ENCODE assay signal across 20 cellular contexts in the genomic region with DNA sequence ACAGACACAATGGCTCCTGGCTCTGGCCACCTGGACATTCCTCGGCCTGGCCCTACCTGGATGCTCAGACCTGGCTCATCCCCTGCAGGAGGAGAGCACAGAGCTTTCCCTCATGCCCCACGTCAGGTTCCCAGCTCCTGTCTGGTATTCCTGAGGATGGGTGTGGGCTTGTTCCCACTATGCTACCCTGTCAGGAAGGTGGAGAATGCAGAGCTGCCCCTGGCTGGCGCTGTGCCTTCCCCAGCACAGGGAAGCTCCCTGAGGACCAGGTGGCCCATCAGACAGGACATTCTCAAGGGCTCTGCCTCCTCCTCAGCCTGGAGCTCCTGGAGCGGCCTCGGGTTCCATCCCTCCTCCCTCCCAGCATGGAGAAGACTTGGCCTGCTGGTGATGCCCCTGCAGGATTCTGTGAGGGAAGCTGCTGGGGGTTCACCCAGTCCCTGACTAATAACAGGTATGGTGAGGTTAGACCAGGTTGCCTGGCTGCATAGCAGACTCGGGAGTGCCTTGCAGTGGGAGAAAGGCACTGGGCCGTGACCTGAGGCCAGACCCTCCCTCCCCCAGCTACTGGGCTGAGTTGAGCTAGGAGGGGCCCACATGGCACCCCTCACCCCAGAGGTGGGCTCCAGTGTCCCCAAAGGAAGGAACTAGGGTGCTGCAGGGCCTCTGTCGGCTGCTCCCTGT.
DNase-seq lines count a peak whose midpoint lies in the region; ATAC-seq and TF ChIP-seq lines count a peak whose summit lies in the region.
"Had no signal": no experiment of that assay in that cellular context is flagged by ENCODE, and none has a peak within 500 bp of the region (broad histone marks: within the 10 kb centered on the region; RNA-seq: fewer than 3 reads in every experiment).

No MANE protein-coding gene starts in this region.

- H3K4me1 Mint-ChIP-seq in HFFc6 (ENCODE audit: low read depth), result peaks cover 8% of the 10 kb centered on the region
- H3K4me1 Mint-ChIP-seq: CD14-positive monocyte had no signal

- H3K27ac Mint-ChIP-seq in HFFc6, result no peak overlapping the region
- H3K27ac Mint-ChIP-seq: CD14-positive monocyte had no signal

- no peak overlapping the region for H3K4me3 ChIP-seq in RWPE2 (ENCODE audit: severe bottlenecking)
- no peak overlapping the region for H3K4me3 ChIP-seq in upper lobe of right lung
- H3K4me3 ChIP-seq: HAP-1, MG63, Peyer's patch, SK-N-MC had no signal

- H3K9me3 ChIP-seq in RWPE2 (ENCODE audit: severe bottlenecking) (no peaks in the 10 kb centered on the region), upper lobe of right lung (no peaks in the 10 kb centered on the region)
- H3K9me3 ChIP-seq: HAP-1, MG63 had no signal

- H3K4me1 ChIP-seq in RWPE2 (ENCODE audit: insufficient read depth, poor library complexity, severe bottlenecking) (peaks cover 6% of the 10 kb centered on the region), foreskin keratinocyte (no peaks in the 10 kb centered on the region), upper lobe of right lung (no peaks in the 10 kb centered on the region)
- H3K4me1 ChIP-seq: Peyer's patch had no signal

- no peaks in the 10 kb centered on the region for H3K36me3 Mint-ChIP-seq in HFFc6 (ENCODE audit: low read depth)
- H3K36me3 Mint-ChIP-seq: CD14-positive monocyte had no signal

- H3K27me3 ChIP-seq in RWPE2 (ENCODE audit: insufficient read depth, poor library complexity, severe bottlenecking), result no peaks in the 10 kb centered on the region
- no peaks in the 10 kb centered on the region for H3K27me3 ChIP-seq in foreskin keratinocyte
- H3K27me3 ChIP-seq in upper lobe of right lung, result no peaks in the 10 kb centered on the region
- H3K27me3 ChIP-seq: MG63, Peyer's patch had no signal

- no peak overlapping the region for H3K27ac ChIP-seq in RWPE2 (ENCODE audit: poor library complexity, severe bottlenecking)
- no peak overlapping the region for H3K27ac ChIP-seq in foreskin keratinocyte
- H3K27ac ChIP-seq in upper lobe of right lung, result no peak overlapping the region
- no peak overlapping the region for H3K27ac ChIP-seq in substantia nigra (ENCODE audit: low read depth, low read length, poor library complexity, severe bottlenecking)
- H3K27ac ChIP-seq: 22Rv1, Peyer's patch, SK-N-MC had no signal

- H3K9me3 Mint-ChIP-seq in HFFc6, result no peaks in the 10 kb centered on the region

- H3K27me3 Mint-ChIP-seq in HFFc6 (ENCODE audit: insufficient read depth), result peaks cover 44% of the 10 kb centered on the region

- TF ChIP-seq CTCF in RWPE2 (IDR thresholded peaks at IDR 0.05; ENCODE audit: poor library complexity, severe bottlenecking), result no peak
- no peak for TF ChIP-seq CTCF in foreskin keratinocyte (conservative IDR thresholded peaks at IDR 0.05)
- TF ChIP-seq CTCF in upper lobe of right lung (IDR thresholded peaks at IDR 0.05), result no peak
- TF ChIP-seq CTCF in HFFc6 (IDR thresholded peaks at IDR 0.05), result no peak

- intact Hi-C loops in upper lobe of right lung (cut with DNase I), result no loop called here

- no peak overlapping the region for H3K4me3 Mint-ChIP-seq in HFFc6
- H3K4me3 Mint-ChIP-seq: CD14-positive monocyte had no signal

- no peaks in the 10 kb centered on the region for H3K36me3 ChIP-seq in RWPE2 (ENCODE audit: low read depth)
- no peaks in the 10 kb centered on the region for H3K36me3 ChIP-seq in upper lobe of right lung
- H3K36me3 ChIP-seq: HAP-1, MG63, Peyer's patch had no signal

- DNase-seq in activated effector memory CD4-positive, alpha-beta T cell treated with anti-CD3 and anti-CD28 coated beads, Interleukin-2, amount 50 U/mL, for 16 hours, result peak; percentile 44
- no peak for DNase-seq in activated effector memory CD4-positive, alpha-beta T cell treated with Interleukin-2 at 50 U/mL for 16 hours
- DNase-seq in RWPE2 (ENCODE audit: low spot score) (no peak), foreskin keratinocyte (peak in 1 of 2 donors; percentile 21), upper lobe of right lung (peak; percentile 52), HFFc6 (no peak), substantia nigra (lab: John Stamatoyannopoulos, UW) (no peak)
- DNase-seq: DND-41, NCI-H1048, NCI-H1436 treated with DMSO at 0.1 percent for 48 hours, NCI-H2029, NCI-H345, SHP77 had no signal

- ATAC-seq in RWPE2 (ENCODE audit: low read depth), result peak; percentile 18; the same call in 1 of the 3 replicates
- peak; percentile 35 for ATAC-seq in foreskin keratinocyte
- no peak for ATAC-seq in upper lobe of right lung
- ATAC-seq in GM18517 (IDR thresholded peaks at IDR 0.05; ENCODE audit: unreplicated experiment), result no peak

Comparison
In these comparisons a context has a peak if more than half of its experiments do, and no peak if none do; other contexts are left out.
1. DNase-seq: peak in activated effector memory CD4-positive, alpha-beta T cell treated with anti-CD3 and anti-CD28 coated beads, Interleukin-2, amount 50 U/mL, for 16 hours (single experiment) and upper lobe of right lung (single experiment); none in activated effector memory CD4-positive, alpha-beta T cell treated with Interleukin-2 at 50 U/mL for 16 hours (single experiment), RWPE2 (single experiment), HFFc6 (single experiment) and substantia nigra (0 of 49).
2. ATAC-seq: peak in RWPE2 (single experiment) and foreskin keratinocyte (single experiment); none in upper lobe of right lung (single experiment) and GM18517 (single experiment).